In the genomic region with DNA sequence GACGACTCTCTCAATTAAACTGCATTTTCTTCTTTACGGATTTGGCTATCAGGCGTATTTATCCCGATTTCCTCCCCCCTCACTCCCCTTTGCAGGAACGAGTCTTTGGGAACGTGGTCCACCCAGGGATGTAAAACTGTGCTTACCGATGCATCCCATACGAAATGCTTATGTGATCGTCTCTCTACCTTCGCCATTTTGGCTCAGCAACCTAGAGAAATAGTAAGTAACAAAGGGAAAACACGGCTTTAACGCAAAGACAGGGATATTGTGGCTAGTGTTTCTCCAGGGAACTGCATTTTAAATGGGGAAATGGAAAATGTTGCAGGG, we compare ENCODE assay signal across 9 cellular contexts.
A peak's percentile ranks its signal among the peaks of the same experiment; 100 is the strongest.
DNase-seq lines count a peak whose midpoint lies in the region; ATAC-seq and TF ChIP-seq lines count a peak whose summit lies in the region.
"Had no signal": no experiment of that assay in that cellular context is flagged by ENCODE, and none has a peak within 500 bp of the region (broad histone marks: within the 10 kb centered on the region; RNA-seq: fewer than 3 reads in every experiment).

No MANE protein-coding gene starts in this region.

- CTCF ChIA-PET in WTC11 (lab: Charles Lee): interaction anchor here (0.6 to 1.4 kb wide), 2 partner anchors 10 to 127 kb away, joined by 3 read pairs; no protein-coding TSS in a partner anchor

- H3K27ac ChIP-seq in tibial artery: no peak overlapping the region

- H3K27ac Mint-ChIP-seq in WTC11: no peak overlapping the region

- no peaks in the 10 kb centered on the region for H3K36me3 Mint-ChIP-seq in WTC11

- H3K9me3 ChIP-seq in neuron (ENCODE audit: low read length): no peaks in the 10 kb centered on the region
- H3K9me3 ChIP-seq in tibial artery: no peaks in the 10 kb centered on the region
- H3K9me3 ChIP-seq: Caco-2 had no signal

- H3K4me3 ChIP-seq in neuron (ENCODE audit: low read length) (peak overlapping the region; percentile 51), tibial artery (no peak overlapping the region)
- H3K4me3 ChIP-seq: GM12878 had no signal

- peaks cover 17% of the 10 kb centered on the region for H3K4me1 ChIP-seq in neuron (ENCODE audit: insufficient read depth, low read length)
- no peaks in the 10 kb centered on the region for H3K4me1 ChIP-seq in tibial artery
- H3K4me1 ChIP-seq: Caco-2 had no signal

- H3K4me1 Mint-ChIP-seq in WTC11: peaks cover 25% of the 10 kb centered on the region

- H3K27me3 Mint-ChIP-seq in WTC11 (ENCODE audit: low read depth): peaks cover 7% of the 10 kb centered on the region

- ATAC-seq in GM18907 (IDR thresholded peaks at IDR 0.05; ENCODE audit: unreplicated experiment) (peak; percentile 13), HG03432 (IDR thresholded peaks at IDR 0.05; ENCODE audit: unreplicated experiment) (peak; percentile 23), WTC11 (peak; percentile 76), GM19328 (IDR thresholded peaks at IDR 0.05; ENCODE audit: unreplicated experiment) (no peak)

- TF ChIP-seq CTCF in WTC11 (IDR thresholded peaks at IDR 0.05) (no peak), tibial artery (IDR thresholded peaks at IDR 0.05) (no peak)

- no peaks in the 10 kb centered on the region for H3K9me3 Mint-ChIP-seq in WTC11

- peak overlapping the region; percentile 51 for H3K4me3 Mint-ChIP-seq in WTC11

- POLR2A ChIA-PET in WTC11 (lab: Charles Lee): interaction anchor here (1.2 to 1.3 kb wide), 2 partner anchors 13 to 17 kb away, joined by 3 read pairs; no protein-coding TSS in a partner anchor

- intact Hi-C loops in tibial artery (cut with DNase I; ENCODE audit: low total_unique reads): no loop called here

- DNase-seq in WTC11 (ENCODE audit: low spot score) (no peak), tibial artery (no peak), AML-193 (lab: John Stamatoyannopoulos, UW) (no peak)

- peak overlapping the region; percentile 17 for H2AFZ ChIP-seq in neuron (ENCODE audit: low read depth, low read length)

- H3K27me3 ChIP-seq in neuron (ENCODE audit: insufficient read depth, low read length) (no peaks in the 10 kb centered on the region), tibial artery (no peaks in the 10 kb centered on the region)

- H3K36me3 ChIP-seq in neuron (ENCODE audit: insufficient read depth, low read length): no peaks in the 10 kb centered on the region
- no peaks in the 10 kb centered on the region for H3K36me3 ChIP-seq in tibial artery

TF ChIP-seq in WTC11, 78 proteins besides CTCF, POLR2A, EP300 and RAD21:
- TF ChIP-seq, protein P1, sequence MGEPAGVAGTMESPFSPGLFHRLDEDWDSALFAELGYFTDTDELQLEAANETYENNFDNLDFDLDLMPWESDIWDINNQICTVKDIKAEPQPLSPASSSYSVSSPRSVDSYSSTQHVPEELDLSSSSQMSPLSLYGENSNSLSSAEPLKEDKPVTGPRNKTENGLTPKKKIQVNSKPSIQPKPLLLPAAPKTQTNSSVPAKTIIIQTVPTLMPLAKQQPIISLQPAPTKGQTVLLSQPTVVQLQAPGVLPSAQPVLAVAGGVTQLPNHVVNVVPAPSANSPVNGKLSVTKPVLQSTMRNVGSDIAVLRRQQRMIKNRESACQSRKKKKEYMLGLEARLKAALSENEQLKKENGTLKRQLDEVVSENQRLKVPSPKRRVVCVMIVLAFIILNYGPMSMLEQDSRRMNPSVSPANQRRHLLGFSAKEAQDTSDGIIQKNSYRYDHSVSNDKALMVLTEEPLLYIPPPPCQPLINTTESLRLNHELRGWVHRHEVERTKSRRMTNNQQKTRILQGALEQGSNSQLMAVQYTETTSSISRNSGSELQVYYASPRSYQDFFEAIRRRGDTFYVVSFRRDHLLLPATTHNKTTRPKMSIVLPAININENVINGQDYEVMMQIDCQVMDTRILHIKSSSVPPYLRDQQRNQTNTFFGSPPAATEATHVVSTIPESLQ (CRISPR knock-in tag; IDR thresholded peaks at IDR 0.05): no peak
- TF ChIP-seq TCF7 (CRISPR knock-in tag; IDR thresholded peaks at IDR 0.05; ENCODE audit: low read depth): no peak
- no peak for TF ChIP-seq EMX1 (CRISPR knock-in tag; IDR thresholded peaks at IDR 0.05)
- no peak for TF ChIP-seq SOX15 (CRISPR knock-in tag; IDR thresholded peaks at IDR 0.05)
- 0 out of 2 replicates have a peak, but pooled peaks have one; percentile 10 for TF ChIP-seq AFF4 (CRISPR knock-in tag; IDR thresholded peaks at IDR 0.05; ENCODE audit: borderline replicate concordance)
- no peak for TF ChIP-seq HMGA2 (CRISPR knock-in tag; IDR thresholded peaks at IDR 0.05)
- no peak for TF ChIP-seq NFATC4 (CRISPR knock-in tag; IDR thresholded peaks at IDR 0.05)
- TF ChIP-seq, protein P2, sequence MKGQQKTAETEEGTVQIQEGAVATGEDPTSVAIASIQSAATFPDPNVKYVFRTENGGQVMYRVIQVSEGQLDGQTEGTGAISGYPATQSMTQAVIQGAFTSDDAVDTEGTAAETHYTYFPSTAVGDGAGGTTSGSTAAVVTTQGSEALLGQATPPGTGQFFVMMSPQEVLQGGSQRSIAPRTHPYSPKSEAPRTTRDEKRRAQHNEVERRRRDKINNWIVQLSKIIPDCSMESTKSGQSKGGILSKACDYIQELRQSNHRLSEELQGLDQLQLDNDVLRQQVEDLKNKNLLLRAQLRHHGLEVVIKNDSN (CRISPR knock-in tag; IDR thresholded peaks at IDR 0.05): no peak
